12 cellular contexts compared by ENCODE assay signal in genomic region chr15:60899322-60899966, GRCh38.
A peak's percentile ranks its signal among the peaks of the same experiment; 100 is the strongest.
DNase-seq lines count a peak whose midpoint lies in the region; ATAC-seq and TF ChIP-seq lines count a peak whose summit lies in the region.
"Had no signal": no experiment of that assay in that cellular context is flagged by ENCODE, and none has a peak within 500 bp of the region (broad histone marks: within the 10 kb centered on the region; RNA-seq: fewer than 3 reads in every experiment).

No MANE protein-coding gene starts in this region.

- peak overlapping the region; percentile 11; the same call in 1 of the 2 replicates for H3K4me2 ChIP-seq in KMS-11

- H3K27ac Mint-ChIP-seq in activated naive CD4-positive, alpha-beta T cell treated with anti-CD3 and anti-CD28 coated beads for 36 hours, result peak overlapping the region; percentile 74
- H3K27ac Mint-ChIP-seq in stimulated activated effector memory CD8-positive, alpha-beta T cell treated with anti-CD3 and anti-CD28 coated beads, Interleukin-12 subunit alpha, Interleukin-12 subunit beta, amount 100 ng/mL, for 72 hours, result no peak overlapping the region
- H3K27ac Mint-ChIP-seq: brain, nephron progenitor cell had no signal

- peaks cover 63% of the 10 kb centered on the region for H3K4me1 Mint-ChIP-seq in activated naive CD4-positive, alpha-beta T cell treated with anti-CD3 and anti-CD28 coated beads for 36 hours (ENCODE audit: low read depth)
- H3K4me1 Mint-ChIP-seq in stimulated activated effector memory CD8-positive, alpha-beta T cell treated with anti-CD3 and anti-CD28 coated beads, Interleukin-12 subunit alpha, Interleukin-12 subunit beta, amount 100 ng/mL, for 72 hours, result peaks cover 32% of the 10 kb centered on the region

- H3K79me2 ChIP-seq in KMS-11 (ENCODE audit: insufficient read depth, low read depth), result no peaks in the 10 kb centered on the region

- no peaks in the 10 kb centered on the region for H4K20me1 ChIP-seq in KMS-11 (ENCODE audit: insufficient read depth)

- no peak for TF ChIP-seq CTCF in KMS-11 (conservative IDR thresholded peaks at IDR 0.05; ENCODE audit: low read depth, low read length)

- ATAC-seq in GM21737 (IDR thresholded peaks at IDR 0.05; ENCODE audit: unreplicated experiment), result peak; percentile 47
- ATAC-seq in stimulated activated effector memory CD8-positive, alpha-beta T cell treated with anti-CD3 and anti-CD28 coated beads, Interleukin-12 subunit alpha, Interleukin-12 subunit beta, amount 100 ng/mL, for 72 hours, result peak; percentile 91
- ATAC-seq in left colon, result no peak

- H3K9me3 Mint-ChIP-seq in activated naive CD4-positive, alpha-beta T cell treated with anti-CD3 and anti-CD28 coated beads for 36 hours, result no peaks in the 10 kb centered on the region
- no peaks in the 10 kb centered on the region for H3K9me3 Mint-ChIP-seq in stimulated activated effector memory CD8-positive, alpha-beta T cell treated with anti-CD3 and anti-CD28 coated beads, Interleukin-12 subunit alpha, Interleukin-12 subunit beta, amount 100 ng/mL, for 72 hours
- H3K9me3 Mint-ChIP-seq: brain, nephron progenitor cell had no signal

- H3K36me3 Mint-ChIP-seq in activated naive CD4-positive, alpha-beta T cell treated with anti-CD3 and anti-CD28 coated beads for 36 hours (ENCODE audit: low read depth), result no peaks in the 10 kb centered on the region
- H3K36me3 Mint-ChIP-seq in stimulated activated effector memory CD8-positive, alpha-beta T cell treated with anti-CD3 and anti-CD28 coated beads, Interleukin-12 subunit alpha, Interleukin-12 subunit beta, amount 100 ng/mL, for 72 hours, result no peaks in the 10 kb centered on the region
- H3K36me3 Mint-ChIP-seq: brain had no signal

- peak; percentile 60 for DNase-seq in activated naive CD4-positive, alpha-beta T cell treated with anti-CD3 and anti-CD28 coated beads for 36 hours
- no peak for DNase-seq in activated naive CD4-positive, alpha-beta T cell (lab: John Stamatoyannopoulos, UW)
- DNase-seq in stimulated activated effector memory CD8-positive, alpha-beta T cell treated with anti-CD3 and anti-CD28 coated beads, Interleukin-12 subunit alpha, Interleukin-12 subunit beta, amount 100 ng/mL, for 72 hours (ENCODE audit: low spot score in 2 of 2), result peak in 1 of 2 donors; percentile 54
- DNase-seq in dermis blood vessel endothelial cell, result no peak
- no peak for DNase-seq in left colon
- no peak for DNase-seq in NCI-H2029 (lab: John Stamatoyannopoulos, UW)
- DNase-seq: BE2C, NCI-H69, nephron progenitor cell had no signal

- H3K27me3 ChIP-seq in KMS-11 (ENCODE audit: insufficient read depth, low read depth), result no peaks in the 10 kb centered on the region
- H3K27me3 ChIP-seq: BE2C had no signal

- H3K36me3 ChIP-seq in KMS-11 (ENCODE audit: insufficient read depth), result no peaks in the 10 kb centered on the region
- H3K36me3 ChIP-seq: BE2C had no signal

- H2AFZ ChIP-seq in KMS-11 (ENCODE audit: low read depth), result no peak overlapping the region

- H3K27ac ChIP-seq in KMS-11, result no peak overlapping the region

- intact Hi-C loops in activated naive CD4-positive, alpha-beta T cell treated with anti-CD3 and anti-CD28 coated beads for 36 hours (cut with micrococcal nuclease), result loop anchor here (1.0 kb wide), 12 partner anchors 18 to 319 kb away; no protein-coding TSS in a partner anchor
- intact Hi-C loops in left colon (cut with DNase I, micrococcal nuclease), result no loop called here

- CTCF ChIA-PET in activated naive CD4-positive, alpha-beta T cell treated with anti-CD3 and anti-CD28 coated beads for 36 hours (lab: Charles Lee), result interaction anchor here (0.7 to 5.5 kb wide), 10 partner anchors 9 to 314 kb away, joined by 3 to 29 read pairs (median 6); no protein-coding TSS in a partner anchor

- no peaks in the 10 kb centered on the region for H3K27me3 Mint-ChIP-seq in activated naive CD4-positive, alpha-beta T cell treated with anti-CD3 and anti-CD28 coated beads for 36 hours (ENCODE audit: low read depth)

- H3K4me3 ChIP-seq in KMS-11 (IDR thresholded peaks at IDR 0.05; ENCODE audit: insufficient read depth, low read depth, low read length), result no peak overlapping the region

- H3K4me1 ChIP-seq in KMS-11 (ENCODE audit: low read depth, poor library complexity, severe bottlenecking), result peaks cover 27% of the 10 kb centered on the region
- H3K4me1 ChIP-seq: BE2C had no signal

- H3K4me3 Mint-ChIP-seq in activated naive CD4-positive, alpha-beta T cell treated with anti-CD3 and anti-CD28 coated beads for 36 hours, result no peak overlapping the region
- H3K4me3 Mint-ChIP-seq in stimulated activated effector memory CD8-positive, alpha-beta T cell treated with anti-CD3 and anti-CD28 coated beads, Interleukin-12 subunit alpha, Interleukin-12 subunit beta, amount 100 ng/mL, for 72 hours, result no peak overlapping the region
- H3K4me3 Mint-ChIP-seq: brain, nephron progenitor cell had no signal

- no peak overlapping the region for H3K9ac ChIP-seq in KMS-11
